In the genomic region with DNA sequence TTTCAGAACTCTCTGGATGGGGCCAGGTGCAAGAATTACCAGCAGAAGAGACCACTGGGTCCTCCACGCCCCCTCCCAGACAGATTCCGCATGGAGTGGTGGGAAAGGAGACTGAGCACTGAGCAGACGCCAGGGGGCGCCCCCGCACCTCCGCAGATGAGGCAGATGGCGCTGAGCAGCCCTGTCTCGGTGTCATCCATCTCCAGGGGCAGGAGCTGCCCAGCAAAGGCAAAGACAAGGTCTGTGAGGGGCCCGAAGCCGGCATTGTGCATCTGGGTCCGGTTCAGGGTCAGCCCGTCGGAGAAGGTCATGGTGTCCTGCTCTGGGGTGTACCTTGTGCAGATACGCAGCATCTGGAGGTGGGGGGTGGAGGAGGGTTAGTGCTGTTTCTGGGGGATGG, we compare ENCODE assay signal across 1 cellular context.
TF ChIP-seq lines count a peak whose summit lies in the region.

No MANE protein-coding gene starts in this region.

TF ChIP-seq in K562, 482 proteins besides CTCF, POLR2A, EP300 and RAD21 (continues in another document):
- TF ChIP-seq ETS1 (conservative IDR thresholded peaks at IDR 0.05; ENCODE audit: control insufficient read depth, low read depth, low read length) (no peak), TOE1 (IDR thresholded peaks at IDR 0.05; ENCODE audit: borderline replicate concordance) (0 out of 2 replicates have a peak, but pooled peaks have one; percentile 58), TOE1 (CRISPR knock-in tag; IDR thresholded peaks at IDR 0.05; ENCODE audit: borderline replicate concordance, low read depth) (no peak), TRIM25 (IDR thresholded peaks at IDR 0.05; ENCODE audit: borderline replicate concordance) (no peak), ZBTB7A (IDR thresholded peaks at IDR 0.05; ENCODE audit: borderline replicate concordance, control insufficient read depth, low read depth, low read length) (peak; percentile 86; the same call in 1 of the 2 replicates), MLLT1 (IDR thresholded peaks at IDR 0.05) (0 out of 4 replicates have a peak, but pooled peaks of 1 of the 2 experiments have one; percentile 22), ZNF75A (CRISPR knock-in tag; IDR thresholded peaks at IDR 0.05) (no peak), THRAP3 (IDR thresholded peaks at IDR 0.05; ENCODE audit: borderline replicate concordance) (no peak), HLTF (IDR thresholded peaks at IDR 0.05) (0 out of 2 replicates have a peak, but pooled peaks have one; percentile 54), RB1 (IDR thresholded peaks at IDR 0.05; ENCODE audit: low read depth) (peak; percentile 74), TCF7 (IDR thresholded peaks at IDR 0.05; ENCODE audit: borderline replicate concordance) (no peak), XRCC3 (IDR thresholded peaks at IDR 0.05) (no peak), TBL1XR1 (IDR thresholded peaks at IDR 0.05; ENCODE audit: low read length in 2 of 2) (0 out of 4 replicates have a peak, but pooled peaks of 1 of the 2 experiments have one; percentile 31), ZBTB33 (CRISPR knock-in tag; IDR thresholded peaks at IDR 0.05) (no peak), ARID2 (IDR thresholded peaks at IDR 0.05) (peak; percentile 99), RUNX1 (IDR thresholded peaks at IDR 0.05; ENCODE audit: low read depth) (0 out of 2 replicates have a peak, but pooled peaks have one; percentile 39), ZNF354B (CRISPR knock-in tag; IDR thresholded peaks at IDR 0.05) (no peak), ZNF384 (IDR thresholded peaks at IDR 0.05; ENCODE audit: low read depth, low read length) (0 out of 2 replicates have a peak, but pooled peaks have one; percentile 10), LARP7 (IDR thresholded peaks at IDR 0.05) (no peak), SMAD4 (CRISPR knock-in tag; conservative IDR thresholded peaks at IDR 0.05) (peak; percentile 36; the same call in 1 of the 2 replicates), ATF7 (IDR thresholded peaks at IDR 0.05) (peak; percentile 42; the same call in 1 of the 2 replicates), RNF2 (IDR thresholded peaks at IDR 0.05) (no peak), HNRNPLL (IDR thresholded peaks at IDR 0.05; ENCODE audit: low read depth, low read length, poor library complexity, severe bottlenecking) (peak; percentile 37), ZC3H8 (IDR thresholded peaks at IDR 0.05) (peak; percentile 68; the same call in 1 of the 2 replicates), CC2D1A (IDR thresholded peaks at IDR 0.05) (peak; percentile 95), AFF1 (IDR thresholded peaks at IDR 0.05; ENCODE audit: low read depth in 1 of 2, partially characterized antibody in 2 of 2) (peak in 1 of 2 experiments; percentile 56), JUND (IDR thresholded peaks at IDR 0.05; ENCODE audit: borderline replicate concordance, low read depth, low read length) (peak; percentile 25; the same call in 1 of the 2 replicates), JUND (tag; IDR thresholded peaks at IDR 0.05; ENCODE audit: borderline replicate concordance, low read depth, low read length) (no peak; the same call in 2 of the 3 replicates), TEAD1 (CRISPR knock-in tag; IDR thresholded peaks at IDR 0.05) (peak in 1 of 2 experiments; percentile 46; a peak in 1 of 4 replicates), TRIM24 (IDR thresholded peaks at IDR 0.05) (0 out of 4 replicates have a peak, but pooled peaks of 1 of the 2 experiments have one; percentile 12), BRD9 (IDR thresholded peaks at IDR 0.05; ENCODE audit: low read depth, partially characterized antibody) (peak; percentile 39), ZNF263 (CRISPR knock-in tag; IDR thresholded peaks at IDR 0.05; ENCODE audit: borderline replicate concordance) (peak; percentile 23; the same call in 1 of the 2 replicates), E2F3 (CRISPR knock-in tag; IDR thresholded peaks at IDR 0.05) (0 out of 2 replicates have a peak, but pooled peaks have one; percentile 35), CTBP1 (IDR thresholded peaks at IDR 0.05; ENCODE audit: borderline replicate concordance) (peak; percentile 70; the same call in 1 of the 2 replicates), XRCC5 (IDR thresholded peaks at IDR 0.05; ENCODE audit: low read depth, low read length) (peak; percentile 71; the same call in 1 of the 2 replicates), STAG1 (CRISPR knock-in tag; IDR thresholded peaks at IDR 0.05; ENCODE audit: borderline replicate concordance) (peak; percentile 87), CREM (IDR thresholded peaks at IDR 0.05; ENCODE audit: low read depth) (peak; percentile 27; the same call in 1 of the 2 replicates), YY1 (IDR thresholded peaks at IDR 0.05; ENCODE audit: borderline replicate concordance in 1 of 3, control insufficient read depth in 1 of 3, extremely low read depth in 1 of 3, insufficient read depth in 3 of 3, insufficient read length in 1 of 3, insufficient replicate concordance in 2 of 3, low read depth in 1 of 3, low read length in 2 of 3) (peak in 2 of 3 experiments; percentile 63 to 71), SAFB2 (IDR thresholded peaks at IDR 0.05; ENCODE audit: borderline replicate concordance, low read depth, low read length, severe bottlenecking) (no peak), PKNOX1 (IDR thresholded peaks at IDR 0.05) (peak; percentile 51; the same call in 1 of the 2 replicates)
- TF ChIP-seq, protein P1, sequence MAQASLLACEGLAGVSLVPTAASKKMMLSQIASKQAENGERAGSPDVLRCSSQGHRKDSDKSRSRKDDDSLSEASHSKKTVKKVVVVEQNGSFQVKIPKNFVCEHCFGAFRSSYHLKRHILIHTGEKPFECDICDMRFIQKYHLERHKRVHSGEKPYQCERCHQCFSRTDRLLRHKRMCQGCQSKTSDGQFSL (CRISPR knock-in tag; IDR thresholded peaks at IDR 0.05) = peak; percentile 49; the same call in 1 of the 2 replicates
- TF ChIP-seq, protein P1 (tag; IDR thresholded peaks at IDR 0.05) = no peak
- TF ChIP-seq, protein P2, sequence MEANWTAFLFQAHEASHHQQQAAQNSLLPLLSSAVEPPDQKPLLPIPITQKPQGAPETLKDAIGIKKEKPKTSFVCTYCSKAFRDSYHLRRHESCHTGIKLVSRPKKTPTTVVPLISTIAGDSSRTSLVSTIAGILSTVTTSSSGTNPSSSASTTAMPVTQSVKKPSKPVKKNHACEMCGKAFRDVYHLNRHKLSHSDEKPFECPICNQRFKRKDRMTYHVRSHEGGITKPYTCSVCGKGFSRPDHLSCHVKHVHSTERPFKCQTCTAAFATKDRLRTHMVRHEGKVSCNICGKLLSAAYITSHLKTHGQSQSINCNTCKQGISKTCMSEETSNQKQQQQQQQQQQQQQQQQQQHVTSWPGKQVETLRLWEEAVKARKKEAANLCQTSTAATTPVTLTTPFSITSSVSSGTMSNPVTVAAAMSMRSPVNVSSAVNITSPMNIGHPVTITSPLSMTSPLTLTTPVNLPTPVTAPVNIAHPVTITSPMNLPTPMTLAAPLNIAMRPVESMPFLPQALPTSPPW (CRISPR knock-in tag; IDR thresholded peaks at IDR 0.05) = peak; percentile 34; the same call in 1 of the 2 replicates
- TF ChIP-seq, protein P3, sequence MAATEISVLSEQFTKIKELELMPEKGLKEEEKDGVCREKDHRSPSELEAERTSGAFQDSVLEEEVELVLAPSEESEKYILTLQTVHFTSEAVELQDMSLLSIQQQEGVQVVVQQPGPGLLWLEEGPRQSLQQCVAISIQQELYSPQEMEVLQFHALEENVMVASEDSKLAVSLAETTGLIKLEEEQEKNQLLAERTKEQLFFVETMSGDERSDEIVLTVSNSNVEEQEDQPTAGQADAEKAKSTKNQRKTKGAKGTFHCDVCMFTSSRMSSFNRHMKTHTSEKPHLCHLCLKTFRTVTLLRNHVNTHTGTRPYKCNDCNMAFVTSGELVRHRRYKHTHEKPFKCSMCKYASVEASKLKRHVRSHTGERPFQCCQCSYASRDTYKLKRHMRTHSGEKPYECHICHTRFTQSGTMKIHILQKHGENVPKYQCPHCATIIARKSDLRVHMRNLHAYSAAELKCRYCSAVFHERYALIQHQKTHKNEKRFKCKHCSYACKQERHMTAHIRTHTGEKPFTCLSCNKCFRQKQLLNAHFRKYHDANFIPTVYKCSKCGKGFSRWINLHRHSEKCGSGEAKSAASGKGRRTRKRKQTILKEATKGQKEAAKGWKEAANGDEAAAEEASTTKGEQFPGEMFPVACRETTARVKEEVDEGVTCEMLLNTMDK (IDR thresholded peaks at IDR 0.05; ENCODE audit: borderline replicate concordance, insufficient read depth, low read depth, low read length, poor library complexity, severe bottlenecking) = peak; percentile 58
